Comparison of ENCODE assay signal across 8 cellular contexts in the genomic region with DNA sequence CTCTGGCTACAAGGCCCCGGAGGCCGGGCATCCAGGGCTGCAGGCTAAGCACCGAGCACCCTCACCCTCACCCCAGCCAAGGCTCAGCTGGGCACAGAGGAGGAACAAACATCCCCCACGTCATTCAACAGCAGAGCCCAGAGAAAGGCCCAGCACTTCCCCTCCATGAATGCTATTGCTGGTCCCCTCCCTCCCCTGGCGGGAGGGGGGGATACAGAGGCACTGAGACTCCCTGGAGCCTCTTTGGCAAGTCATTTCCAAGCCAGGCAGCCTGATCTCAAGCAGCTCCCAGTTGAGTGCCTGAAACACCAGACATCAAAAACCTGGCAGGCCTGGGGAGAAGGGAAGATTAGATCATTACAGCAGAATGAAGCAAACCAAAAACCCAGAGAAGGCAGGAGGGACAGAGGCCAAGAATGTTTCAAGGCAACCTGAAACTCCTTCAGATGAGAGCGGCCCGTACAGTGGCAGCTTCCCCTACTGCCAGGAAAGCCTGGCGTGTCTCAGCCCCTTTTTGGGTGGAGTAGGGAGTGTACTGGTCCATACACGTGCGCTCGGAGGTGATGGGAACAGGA.
DNase-seq lines count a peak whose midpoint lies in the region; ATAC-seq, FAIRE-seq and TF ChIP-seq lines count a peak whose summit lies in the region.

No MANE protein-coding gene starts in this region.

- CTCF ChIA-PET in activated CD8-positive, alpha-beta memory T cell treated with anti-CD3 and anti-CD28 coated beads, Interleukin-2, amount 10 ng/mL, durations not matched to agents 7 days and 5 days (lab: Charles Lee): interaction anchor here (1.1 to 14.2 kb wide), 5 partner anchors 9 to 152 kb away, joined by 3 to 221 read pairs (median 11); no protein-coding TSS in a partner anchor

- FAIRE-seq in pancreas (lab: Jason Lieb, UNC): peak; percentile 29

- TF ChIP-seq CTCF in foreskin fibroblast (IDR thresholded peaks at IDR 0.05; ENCODE audit: low read depth, low read length): no peak
- no peak for TF ChIP-seq CTCF in pancreas (IDR thresholded peaks at IDR 0.05)

- peaks cover 30 to 40% (median 34%) of the 10 kb centered on the region in 3 donors for H3K4me1 ChIP-seq in pancreas

- no peaks in the 10 kb centered on the region for H3K27me3 Mint-ChIP-seq in activated CD8-positive, alpha-beta memory T cell treated with anti-CD3 and anti-CD28 coated beads, Interleukin-2, amount 10 ng/mL, durations not matched to agents 7 days and 5 days

- H3K27ac ChIP-seq in pancreas: peak overlapping the region; percentile 86 to 95 (median 90)

- H3K4me3 ChIP-seq in foreskin fibroblast (ENCODE audit: low read depth in 1 of 2, low read length in 2 of 2) (peak overlapping the region in 1 of 2 donors; percentile 13), pancreas (no peak overlapping the region)

- H3K27me3 ChIP-seq in pancreas: no peaks in the 10 kb centered on the region

- no peak for DNase-seq in activated CD8-positive, alpha-beta memory T cell treated with anti-CD3 and anti-CD28 coated beads, Interleukin-2, amount 10 ng/mL, durations not matched to agents 7 days and 5 days
- no peak for DNase-seq in activated CD8-positive, alpha-beta memory T cell treated with anti-CD3 and anti-CD28 coated beads, Interleukin-2, amount 50 U/mL, for 4 hours
- DNase-seq in foreskin fibroblast (peak; percentile 81 to 91), pancreas (peak in 3 of 6 donors; percentile 29 to 57 (median 35)), NCI-H748 treated with DMSO at 0.1 percent for 48 hours (lab: John Stamatoyannopoulos, UW) (no peak)
- DNase-seq in stimulated activated CD4-positive, alpha-beta T cell treated with anti-CD3 and anti-CD28 coated beads, Interleukin-12 subunit alpha, Interleukin-12 subunit beta, amount 100 ng/mL, for 4 hours: no peak

- no peaks in the 10 kb centered on the region for H3K9me3 ChIP-seq in pancreas

- no peaks in the 10 kb centered on the region for H3K36me3 Mint-ChIP-seq in activated CD8-positive, alpha-beta memory T cell treated with anti-CD3 and anti-CD28 coated beads, Interleukin-2, amount 10 ng/mL, durations not matched to agents 7 days and 5 days

- no peak overlapping the region for H3K4me3 Mint-ChIP-seq in activated CD8-positive, alpha-beta memory T cell treated with anti-CD3 and anti-CD28 coated beads, Interleukin-2, amount 10 ng/mL, durations not matched to agents 7 days and 5 days

- no peak for ATAC-seq in activated CD8-positive, alpha-beta memory T cell treated with anti-CD3 and anti-CD28 coated beads, Interleukin-2, amount 10 ng/mL, durations not matched to agents 7 days and 5 days
- peak; percentile 61 for ATAC-seq in SK-N-SH treated with all-trans-retinoic acid at 6 μM for 48 hours
- peak; percentile 5 to 15 (median 10) for ATAC-seq in pancreas
- no peak for ATAC-seq in HG03342 (IDR thresholded peaks at IDR 0.05; ENCODE audit: unreplicated experiment)

- peaks cover 21% of the 10 kb centered on the region for H3K4me1 Mint-ChIP-seq in activated CD8-positive, alpha-beta memory T cell treated with anti-CD3 and anti-CD28 coated beads, Interleukin-2, amount 10 ng/mL, durations not matched to agents 7 days and 5 days

- H3K9me3 Mint-ChIP-seq in activated CD8-positive, alpha-beta memory T cell treated with anti-CD3 and anti-CD28 coated beads, Interleukin-2, amount 10 ng/mL, durations not matched to agents 7 days and 5 days (ENCODE audit: low read depth): no peaks in the 10 kb centered on the region

- 15 to 17% methylated on average over 11 of the region's 11 CpGs for WGBS in pancreas, 2 donors

- intact Hi-C loops in pancreas (cut with DNase I): loop anchor here in 1 of 3 donors (10.0 kb wide), 1 partner anchor 147 kb away; no protein-coding TSS in a partner anchor

- no peaks in the 10 kb centered on the region for H3K36me3 ChIP-seq in pancreas

- H3K27ac Mint-ChIP-seq in activated CD8-positive, alpha-beta memory T cell treated with anti-CD3 and anti-CD28 coated beads, Interleukin-2, amount 10 ng/mL, durations not matched to agents 7 days and 5 days: peak overlapping the region; percentile 14

TF ChIP-seq in SK-N-SH treated with all-trans-retinoic acid at 6 μM for 48 hours, 23 proteins besides CTCF, POLR2A, EP300 and RAD21:
- TF ChIP-seq PPARA (CRISPR knock-in tag; IDR thresholded peaks at IDR 0.05; ENCODE audit: borderline replicate concordance) (no peak), ZNF70 (CRISPR knock-in tag; IDR thresholded peaks at IDR 0.05) (no peak), ARNTL (CRISPR knock-in tag; IDR thresholded peaks at IDR 0.05; ENCODE audit: borderline replicate concordance, low read depth) (no peak), RARB (CRISPR knock-in tag; IDR thresholded peaks at IDR 0.05) (no peak), TCF4 (CRISPR knock-in tag; IDR thresholded peaks at IDR 0.05; ENCODE audit: borderline replicate concordance) (no peak), ESRRG (CRISPR knock-in tag; IDR thresholded peaks at IDR 0.05) (no peak), ZFP30 (CRISPR knock-in tag; IDR thresholded peaks at IDR 0.05) (no peak), ZNF8 (CRISPR knock-in tag; IDR thresholded peaks at IDR 0.05) (no peak), OSR1 (CRISPR knock-in tag; IDR thresholded peaks at IDR 0.05) (no peak), BACH2 (CRISPR knock-in tag; IDR thresholded peaks at IDR 0.05; ENCODE audit: borderline replicate concordance) (no peak), SNAI2 (CRISPR knock-in tag; IDR thresholded peaks at IDR 0.05) (peak; percentile 40; the same call in 1 of the 2 replicates), ISL1 (CRISPR knock-in tag; IDR thresholded peaks at IDR 0.05) (peak; percentile 41; the same call in 1 of the 2 replicates), ZC3H10 (CRISPR knock-in tag; IDR thresholded peaks at IDR 0.05) (no peak), ZFP3 (CRISPR knock-in tag; IDR thresholded peaks at IDR 0.05) (peak; percentile 71; the same call in 1 of the 2 replicates), CREB5 (CRISPR knock-in tag; IDR thresholded peaks at IDR 0.05; ENCODE audit: low read depth) (no peak)
- TF ChIP-seq, protein P1, sequence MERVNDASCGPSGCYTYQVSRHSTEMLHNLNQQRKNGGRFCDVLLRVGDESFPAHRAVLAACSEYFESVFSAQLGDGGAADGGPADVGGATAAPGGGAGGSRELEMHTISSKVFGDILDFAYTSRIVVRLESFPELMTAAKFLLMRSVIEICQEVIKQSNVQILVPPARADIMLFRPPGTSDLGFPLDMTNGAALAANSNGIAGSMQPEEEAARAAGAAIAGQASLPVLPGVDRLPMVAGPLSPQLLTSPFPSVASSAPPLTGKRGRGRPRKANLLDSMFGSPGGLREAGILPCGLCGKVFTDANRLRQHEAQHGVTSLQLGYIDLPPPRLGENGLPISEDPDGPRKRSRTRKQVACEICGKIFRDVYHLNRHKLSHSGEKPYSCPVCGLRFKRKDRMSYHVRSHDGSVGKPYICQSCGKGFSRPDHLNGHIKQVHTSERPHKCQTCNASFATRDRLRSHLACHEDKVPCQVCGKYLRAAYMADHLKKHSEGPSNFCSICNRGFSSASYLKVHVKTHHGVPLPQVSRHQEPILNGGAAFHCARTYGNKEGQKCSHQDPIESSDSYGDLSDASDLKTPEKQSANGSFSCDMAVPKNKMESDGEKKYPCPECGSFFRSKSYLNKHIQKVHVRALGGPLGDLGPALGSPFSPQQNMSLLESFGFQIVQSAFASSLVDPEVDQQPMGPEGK (CRISPR knock-in tag; IDR thresholded peaks at IDR 0.05; ENCODE audit: borderline replicate concordance): peak; percentile 57; the same call in 1 of the 2 replicates

Comparison
In these comparisons a context has a peak if more than half of its experiments do, and no peak if none do; other contexts are left out.
1. ATAC-seq: peak in SK-N-SH treated with all-trans-retinoic acid at 6 μM for 48 hours (single experiment) and pancreas (4 of 4); none in activated CD8-positive, alpha-beta memory T cell treated with anti-CD3 and anti-CD28 coated beads, Interleukin-2, amount 10 ng/mL, durations not matched to agents 7 days and 5 days (single experiment) and HG03342 (single experiment).
2. DNase-seq: peak in foreskin fibroblast (2 of 2); none in activated CD8-positive, alpha-beta memory T cell treated with anti-CD3 and anti-CD28 coated beads, Interleukin-2, amount 10 ng/mL, durations not matched to agents 7 days and 5 days (single experiment), activated CD8-positive, alpha-beta memory T cell treated with anti-CD3 and anti-CD28 coated beads, Interleukin-2, amount 50 U/mL, for 4 hours (single experiment), stimulated activated CD4-positive, alpha-beta T cell treated with anti-CD3 and anti-CD28 coated beads, Interleukin-12 subunit alpha, Interleukin-12 subunit beta, amount 100 ng/mL, for 4 hours (single experiment) and NCI-H748 treated with DMSO at 0.1 percent for 48 hours (single experiment).